Comparison of ENCODE assay signal across 14 cellular contexts in genomic region chr2:134142903-134143302, GRCh38.
DNase-seq lines count a peak whose midpoint lies in the region; ATAC-seq, FAIRE-seq and TF ChIP-seq lines count a peak whose summit lies in the region.
"Had no signal": no experiment of that assay in that cellular context is flagged by ENCODE, and none has a peak within 500 bp of the region (broad histone marks: within the 10 kb centered on the region; RNA-seq: fewer than 3 reads in every experiment).

No MANE protein-coding gene starts in this region.

- FAIRE-seq in urothelium cell line (lab: Jason Lieb, UNC): no peak

- peak overlapping the region; percentile 76 for H3K27ac Mint-ChIP-seq in MCF 10A (ENCODE audit: low read depth, unreplicated experiment)

- H3K4me1 Mint-ChIP-seq in MCF 10A (ENCODE audit: insufficient read depth, unreplicated experiment): peaks cover 47% of the 10 kb centered on the region

- no peak overlapping the region for H3K4me3 Mint-ChIP-seq in MCF 10A (ENCODE audit: unreplicated experiment)

- POLR2A ChIA-PET in MCF 10A (lab: Yijun Ruan, JAX): interaction anchor here (1.3 kb wide), 1 partner anchor 22 kb away, joined by 3 read pairs; no protein-coding TSS in a partner anchor

- intact Hi-C loops in MCF 10A (cut with micrococcal nuclease) (no loop called here), breast epithelium (cut with DNase I; ENCODE audit: low total_unique reads) (no loop called here)

- no peaks in the 10 kb centered on the region for H3K4me1 ChIP-seq in breast epithelium

- H3K27me3 ChIP-seq in breast epithelium: no peaks in the 10 kb centered on the region
- H3K27me3 ChIP-seq: suprapubic skin had no signal

- H3K9me3 Mint-ChIP-seq in MCF 10A (ENCODE audit: unreplicated experiment): no peaks in the 10 kb centered on the region

- H3K27ac ChIP-seq in breast epithelium (no peak overlapping the region), epithelial cell of prostate (peak overlapping the region; percentile 67)
- H3K27ac ChIP-seq: suprapubic skin had no signal

- no peak for TF ChIP-seq POLR2A in breast epithelium (IDR thresholded peaks at IDR 0.05)

- DNase-seq in MCF 10A (ENCODE audit: unreplicated experiment) (peak; percentile 77), breast epithelium (ENCODE audit: low spot score in 2 of 2) (no peak), SW480 (ENCODE audit: low spot score) (peak; percentile 61), epithelial cell of prostate (ENCODE audit: low read depth, low spot score) (no peak), urothelium cell line (ENCODE audit: low spot score) (peak; percentile 92), NCI-H1930 (lab: John Stamatoyannopoulos, UW) (no peak)
- no peak for DNase-seq in activated effector memory CD4-positive, alpha-beta T cell treated with anti-CD3 and anti-CD28 coated beads, Interleukin-2, amount 50 U/mL, for 16 hours
- DNase-seq: activated CD8-positive, alpha-beta memory T cell treated with anti-CD3 and anti-CD28 coated beads, Interleukin-2, amount 50 U/mL, for 48 hours; amygdala; KBM-7; NCI-H2029; T1000 had no signal

- no peaks in the 10 kb centered on the region for H3K36me3 ChIP-seq in breast epithelium
- H3K36me3 ChIP-seq: suprapubic skin had no signal

- H3K27me3 Mint-ChIP-seq in MCF 10A (ENCODE audit: insufficient read depth, unreplicated experiment): no peaks in the 10 kb centered on the region

- TF ChIP-seq CTCF in MCF 10A (IDR thresholded peaks at IDR 0.05; ENCODE audit: unreplicated experiment): no peak
- TF ChIP-seq CTCF in breast epithelium (IDR thresholded peaks at IDR 0.05): no peak

- CTCF ChIA-PET in MCF 10A (lab: Yijun Ruan, JAX): interaction anchor here (0.8 to 1.4 kb wide), 3 partner anchors 24 to 269 kb away, joined by 4 to 5 read pairs (median 4); no protein-coding TSS in a partner anchor

- H3K36me3 Mint-ChIP-seq in MCF 10A (ENCODE audit: insufficient read depth, unreplicated experiment): peaks cover 6% of the 10 kb centered on the region

- H3K9me3 ChIP-seq in breast epithelium: no peaks in the 10 kb centered on the region
- H3K9me3 ChIP-seq: suprapubic skin had no signal

- no TSS peak for BruUV-seq in MCF 10A (replicated peaks; lab: Mats Ljungman, UMichigan)

- no peak overlapping the region for H3K4me3 ChIP-seq in breast epithelium
- H3K4me3 ChIP-seq: suprapubic skin had no signal

- no peak for ATAC-seq in HG03571 (IDR thresholded peaks at IDR 0.05; ENCODE audit: unreplicated experiment)

Comparison
In these comparisons a context has a peak if more than half of its experiments do, and no peak if none do; other contexts are left out.
1. DNase-seq: peak in MCF 10A (single experiment), SW480 (single experiment) and urothelium cell line (single experiment); none in breast epithelium (0 of 2), epithelial cell of prostate (single experiment), NCI-H1930 (0 of 2) and activated effector memory CD4-positive, alpha-beta T cell treated with anti-CD3 and anti-CD28 coated beads, Interleukin-2, amount 50 U/mL, for 16 hours (single experiment).